Comparison of ENCODE assay signal across 2 cellular contexts in genomic region chr12:53235742-53236442, GRCh38.
TF ChIP-seq lines count a peak whose summit lies in the region.

No MANE protein-coding gene starts in this region.

TF ChIP-seq in H1, 55 proteins besides CTCF, POLR2A, EP300 and RAD21:
- no peak for TF ChIP-seq PHF8 (conservative IDR thresholded peaks at IDR 0.05; ENCODE audit: low read depth, low read length)
- TF ChIP-seq SIN3A (conservative IDR thresholded peaks at IDR 0.05 in 1 of 2, IDR thresholded peaks at IDR 0.05 in 1 of 2; ENCODE audit: low read depth in 1 of 2, low read length in 2 of 2) = 0 out of 4 replicates have a peak, but pooled peaks of 1 of the 2 experiments have one; percentile 41
- TF ChIP-seq TCF12 (IDR thresholded peaks at IDR 0.05; ENCODE audit: low read depth, low read length) = 0 out of 2 replicates have a peak, but pooled peaks have one; percentile 4
- TF ChIP-seq SP1 (IDR thresholded peaks at IDR 0.05; ENCODE audit: low read depth, low read length) = 0 out of 2 replicates have a peak, but pooled peaks have one; percentile 10
- TF ChIP-seq CTBP2 (IDR thresholded peaks at IDR 0.05; ENCODE audit: borderline replicate concordance, insufficient read depth, insufficient read length, low read length) = peak; percentile 65
- TF ChIP-seq KDM1A (IDR thresholded peaks at IDR 0.05; ENCODE audit: borderline replicate concordance, low read length) = 0 out of 2 replicates have a peak, but pooled peaks have one; percentile 53
- TF ChIP-seq SRF (IDR thresholded peaks at IDR 0.05; ENCODE audit: low read depth, low read length) = no peak
- no peak for TF ChIP-seq HDAC6 (IDR thresholded peaks at IDR 0.05; ENCODE audit: low read depth, low read length)

TF ChIP-seq in SK-N-SH, 30 proteins besides CTCF, POLR2A, EP300 and RAD21:
- no peak for TF ChIP-seq IRF3 (IDR thresholded peaks at IDR 0.05; ENCODE audit: low read depth, low read length)
- TF ChIP-seq EZH2phosphoT487 (IDR thresholded peaks at IDR 0.05; ENCODE audit: borderline replicate concordance, low read depth) = no peak
- no peak for TF ChIP-seq GATA2 (CRISPR knock-in tag; IDR thresholded peaks at IDR 0.05)
- TF ChIP-seq TAF1 (IDR thresholded peaks at IDR 0.05; ENCODE audit: borderline replicate concordance, low read depth, low read length) = no peak
- no peak for TF ChIP-seq GABPA (IDR thresholded peaks at IDR 0.05; ENCODE audit: low read depth)
- no peak for TF ChIP-seq SMC3 (IDR thresholded peaks at IDR 0.05; ENCODE audit: low read depth, low read length)
- TF ChIP-seq MXI1 (IDR thresholded peaks at IDR 0.05; ENCODE audit: low read depth, low read length) = no peak
- no peak for TF ChIP-seq JUND (IDR thresholded peaks at IDR 0.05)
- TF ChIP-seq NFIC (IDR thresholded peaks at IDR 0.05; ENCODE audit: borderline replicate concordance) = no peak
- TF ChIP-seq NRF1 (IDR thresholded peaks at IDR 0.05; ENCODE audit: low read depth, low read length) = no peak
- no peak for TF ChIP-seq USF1 (IDR thresholded peaks at IDR 0.05; ENCODE audit: borderline replicate concordance, low read depth)
- TF ChIP-seq SIN3A (IDR thresholded peaks at IDR 0.05; ENCODE audit: borderline replicate concordance, low read depth, low read length) = no peak
- no peak for TF ChIP-seq TEAD4 (IDR thresholded peaks at IDR 0.05; ENCODE audit: borderline replicate concordance, insufficient read depth)
